ENCODE assay signal across 8 cellular contexts in genomic region chr16:21556026-21556942, GRCh38. TPM values are rescaled to one million over a fixed set of nuclear protein-coding genes. Genes with fewer than 3 reads are reported as not detected.
A peak's percentile ranks its signal among the peaks of the same experiment; 100 is the strongest.
DNase-seq lines count a peak whose midpoint lies in the region; ATAC-seq and TF ChIP-seq lines count a peak whose summit lies in the region.
"Not testable (repeated sequence)": the region's sequence is repeated elsewhere in the genome, so short reads cannot be mapped to it uniquely, and the experiment has no call there.

No MANE protein-coding gene starts in this region.

- DNase-seq in AG20443 (ENCODE audit: low spot score), result peak; percentile 84
- peak; percentile 99 for DNase-seq in GM23248
- peak; percentile 56 to 65 for DNase-seq in NCI-H1930 (lab: John Stamatoyannopoulos, UW)
- DNase-seq in NCI-H774 (lab: John Stamatoyannopoulos, UW), result peak; percentile 81
- DNase-seq in brain pericyte (ENCODE audit: low read depth, low spot score), result peak; percentile 33
- DNase-seq in Right ventricle myocardium superior, result peak; percentile 83
- peak; percentile 91 for DNase-seq in mesenteric fat pad (ENCODE audit: low spot score)
- DNase-seq in thoracic aorta (ENCODE audit: low spot score), result peak; percentile 59

- not testable (repeated sequence) for H3K36me3 ChIP-seq in GM23248 (ENCODE audit: low read depth); thoracic aorta

- H3K9me3 ChIP-seq in GM23248 (ENCODE audit: low read depth); thoracic aorta: not testable (repeated sequence)

- intact Hi-C loops in Right ventricle myocardium superior (cut with DNase I), result loop anchor here (10.0 kb wide), 2 partner anchors 251 to 371 kb away; no protein-coding TSS in a partner anchor

- not testable (repeated sequence) for H3K4me1 ChIP-seq in GM23248 (ENCODE audit: insufficient read depth)
- H3K4me1 ChIP-seq in thoracic aorta (ENCODE audit: control insufficient read depth in 1 of 2, low read depth in 2 of 2), result peaks cover 6 to 16% of the 10 kb centered on the region in 2 donors

- not testable (repeated sequence) for H3F3A ChIP-seq in GM23248 (ENCODE audit: insufficient read depth)

- not testable (repeated sequence) for H4K20me1 ChIP-seq in GM23248 (ENCODE audit: insufficient read depth)

- in situ Hi-C loops in GM23248 (cut with MboI), result not testable (repeated sequence)

- 24 to 26% methylated on average over 18 of the region's 18 CpGs for WGBS in GM23248 (ENCODE audit: low coverage in 1 of 2, low lambda C conversion rate in 2 of 2, missing lambda C conversion rate in 2 of 2), 2 experiments

- H3K79me2 ChIP-seq in GM23248 (ENCODE audit: insufficient read depth), result not testable (repeated sequence)

- H3K4me3 ChIP-seq in GM23248, result peak overlapping the region; percentile 39
- H3K4me3 ChIP-seq in thoracic aorta, result peak overlapping the region; percentile 44

- not testable (repeated sequence) for H3K27ac ChIP-seq in GM23248
- peak overlapping the region; percentile 16 to 61 for H3K27ac ChIP-seq in thoracic aorta

- peak overlapping the region; percentile 64 for H2AFZ ChIP-seq in GM23248

- H3K4me2 ChIP-seq in GM23248 (ENCODE audit: unreplicated experiment), result peak overlapping the region; percentile 67

- H3K9ac ChIP-seq in GM23248, result peak overlapping the region; percentile 45; the same call in 1 of the 2 replicates

- not testable (repeated sequence) for H3K27me3 ChIP-seq in GM23248 (replicated peaks; ENCODE audit: insufficient read depth); thoracic aorta (replicated peaks; ENCODE audit: insufficient read depth)

- peak; percentile 88 for ATAC-seq in Right ventricle myocardium superior (ENCODE audit: poor library complexity)
- peak; percentile 61 for ATAC-seq in thoracic aorta (ENCODE audit: insufficient number of reproducible peaks, low FRiP score, low read depth)

- H3K9me2 ChIP-seq in GM23248 (ENCODE audit: insufficient read depth), result not testable (repeated sequence)

- not testable (repeated sequence) for TF ChIP-seq CTCF in thoracic aorta (IDR thresholded peaks at IDR 0.05)

RNA-seq across cellular contexts. Expression of gene METTL9, which starts 43.1 kb away (rescaled TPM):
- 326 and 344 TPM in 2 replicates for total RNA-seq in GM23248 (2014; rRNA removed; shearing (Covaris generic))
- polyA plus RNA-seq in GM23248 (2016; fragmentation: Nextera tagmentation; extraction: Ambion mirVana), result 267 and 273 TPM in 2 replicates
- total RNA-seq in Right ventricle myocardium superior (47.4 TPM), mesenteric fat pad (89.3 TPM), thoracic aorta (100 to 1,000 TPM in 1 of 2 donors, 10 to 100 TPM in 1; 98.6 to 100 TPM)

Comparison
In these comparisons a context has a peak if more than half of its experiments do, and no peak if none do; other contexts are left out.
1. DNase-seq: peak in every context shown above with its lines; median percentile 99 in GM23248; 91 in mesenteric fat pad; 84 in AG20443; 83 in Right ventricle myocardium superior; 81 in NCI-H774; 60 in NCI-H1930; 59 in thoracic aorta; 33 in brain pericyte.